ENCODE assay signal across 24 cellular contexts in the genomic region with DNA sequence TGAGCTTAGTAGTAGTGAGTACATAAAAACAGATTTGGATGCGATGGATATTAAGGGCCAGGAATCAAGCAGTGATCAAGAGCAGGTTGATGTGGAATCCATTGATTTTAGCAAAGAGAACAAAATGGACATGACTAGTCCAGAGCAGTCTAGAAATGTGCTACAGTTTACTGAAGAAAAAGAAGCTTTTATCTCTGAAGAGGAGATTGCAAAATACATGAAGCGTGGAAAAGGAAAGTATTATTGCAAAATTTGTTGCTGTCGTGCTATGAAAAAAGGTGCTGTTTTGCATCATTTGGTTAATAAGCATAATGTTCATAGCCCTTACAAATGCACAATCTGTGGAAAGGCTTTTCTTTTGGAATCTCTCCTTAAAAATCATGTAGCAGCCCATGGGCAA. TPM values are rescaled to one million over a fixed set of nuclear protein-coding genes. Genes with fewer than 3 reads are reported as not detected.
A peak's percentile ranks its signal among the peaks of the same experiment; 100 is the strongest.
DNase-seq lines count a peak whose midpoint lies in the region; ATAC-seq lines count a peak whose summit lies in the region.
"Had no signal": no experiment of that assay in that cellular context is flagged by ENCODE, and none has a peak within 500 bp of the region (broad histone marks: within the 10 kb centered on the region; RNA-seq: fewer than 3 reads in every experiment).

No MANE protein-coding gene starts in this region.

- H3K36me3 ChIP-seq in neuronal stem cell (replicated peaks in 1 of 2; ENCODE audit: control insufficient read depth in 2 of 2, insufficient read depth in 2 of 2, low read length in 2 of 2), result peaks cover 25 to 87% of the 10 kb centered on the region in 2 donors

- no peak overlapping the region for H3K4me3 Mint-ChIP-seq in activated naive CD4-positive, alpha-beta T cell treated with anti-CD3 and anti-CD28 coated beads, Interleukin-2, amount 50 U/mL, for 24 hours
- H3K4me3 Mint-ChIP-seq in activated naive CD4-positive, alpha-beta T cell treated with anti-CD3 and anti-CD28 coated beads, Interleukin-2, amount 10 ng/mL, durations not matched to agents 7 days and 5 days, result no peak overlapping the region
- no peak overlapping the region for H3K4me3 Mint-ChIP-seq in activated T-helper 2 cell treated with anti-CD3 and anti-CD28 coated beads, Interferon-gamma antibody, Interleukin-2, Interleukin-4, amounts not matched to agents 10 μg/mL and 5 μg/mL and 100 μg/mL, durations not matched to agents 14 hours and 24 hours and 36 hours (ENCODE audit: low read depth)
- no peak overlapping the region for H3K4me3 Mint-ChIP-seq in stimulated activated memory B cell treated with anti-CD40 and anti-IgM and Interleukin-4, amounts not matched to agents 10 μg/mL and 1 μg/mL and 100 μg/mL, for 72 hours
- H3K4me3 Mint-ChIP-seq: CD4-positive, CD25-positive, alpha-beta regulatory T cell had no signal

- no peaks in the 10 kb centered on the region for H3K27me3 Mint-ChIP-seq in activated naive CD4-positive, alpha-beta T cell treated with anti-CD3 and anti-CD28 coated beads, Interleukin-2, amount 50 U/mL, for 24 hours
- no peaks in the 10 kb centered on the region for H3K27me3 Mint-ChIP-seq in activated naive CD4-positive, alpha-beta T cell treated with anti-CD3 and anti-CD28 coated beads, Interleukin-2, amount 10 ng/mL, durations not matched to agents 7 days and 5 days
- no peaks in the 10 kb centered on the region for H3K27me3 Mint-ChIP-seq in activated T-helper 2 cell treated with anti-CD3 and anti-CD28 coated beads, Interferon-gamma antibody, Interleukin-2, Interleukin-4, amounts not matched to agents 10 μg/mL and 5 μg/mL and 100 μg/mL, durations not matched to agents 14 hours and 24 hours and 36 hours (ENCODE audit: low read depth)
- H3K27me3 Mint-ChIP-seq in stimulated activated memory B cell treated with anti-CD40 and anti-IgM and Interleukin-4, amounts not matched to agents 10 μg/mL and 1 μg/mL and 100 μg/mL, for 72 hours, result no peaks in the 10 kb centered on the region
- H3K27me3 Mint-ChIP-seq: CD4-positive, CD25-positive, alpha-beta regulatory T cell had no signal

- H4K8ac ChIP-seq in neuronal stem cell (ENCODE audit: low read depth, low read length), result no peak overlapping the region

- H2AFZ ChIP-seq in neuronal stem cell (ENCODE audit: low read length), result no peak overlapping the region

- WGBS in neuronal stem cell (ENCODE audit: extremely low coverage in 2 of 2, insufficient read length in 2 of 2, insufficient replicate concordance in 1 of 2), 2 donors, result no CpG with 5 or more reads among the region's 3 CpGs

- H3K9ac ChIP-seq in neuronal stem cell (ENCODE audit: low read depth, low read length, poor library complexity), result no peak overlapping the region

- H3K4me3 ChIP-seq in neuronal stem cell (ENCODE audit: low read length in 2 of 2), result no peak overlapping the region
- H3K4me3 ChIP-seq: ascending aorta, gastrocnemius medialis, right atrium auricular region, vagina had no signal

- H2BK12ac ChIP-seq in neuronal stem cell (ENCODE audit: low read length), result no peak overlapping the region

- no peaks in the 10 kb centered on the region for H3K79me1 ChIP-seq in neuronal stem cell (ENCODE audit: low read depth, low read length)

- H3K4me2 ChIP-seq in neuronal stem cell (ENCODE audit: insufficient read depth, low read length, poor library complexity, severe bottlenecking), result no peak overlapping the region

- no peak overlapping the region for H3K18ac ChIP-seq in neuronal stem cell (ENCODE audit: low read length)

- CTCF ChIA-PET in activated naive CD4-positive, alpha-beta T cell treated with anti-CD3 and anti-CD28 coated beads, Interleukin-2, amount 10 ng/mL, durations not matched to agents 7 days and 5 days (lab: Charles Lee), result interaction anchor here (0.5 to 1.2 kb wide), 2 partner anchors 9 to 10 kb away, joined by 3 read pairs; no protein-coding TSS in a partner anchor

- H2BK15ac ChIP-seq in neuronal stem cell (ENCODE audit: low read length), result no peak overlapping the region

- DNase-seq in activated naive CD4-positive, alpha-beta T cell treated with anti-CD3 and anti-CD28 coated beads, Interleukin-2, amount 10 ng/mL, durations not matched to agents 7 days and 5 days, result no peak
- DNase-seq in MV-4-11 (lab: John Stamatoyannopoulos, UW), result peak; percentile 45
- DNase-seq in activated T-helper 2 cell treated with anti-CD3 and anti-CD28 coated beads, Interferon-gamma antibody, Interleukin-2, Interleukin-4, amounts not matched to agents 10 μg/mL and 5 μg/mL and 100 μg/mL, durations not matched to agents 14 hours and 24 hours and 36 hours (ENCODE audit: low spot score), result no peak
- no peak for DNase-seq in NCI-H2227 treated with DMSO at 0.1 percent for 48 hours (lab: John Stamatoyannopoulos, UW)
- no peak for DNase-seq in neuronal stem cell (ENCODE audit: low spot score)
- DNase-seq: ACHN; activated CD4-positive, alpha-beta T cell treated with anti-CD3 and anti-CD28 coated beads for 48 hours; activated CD8-positive, alpha-beta memory T cell treated with anti-CD3 and anti-CD28 coated beads, Interleukin-2, amount 50 U/mL, for 4 hours; CD4-positive, CD25-positive, alpha-beta regulatory T cell; DMS 273 treated with DMSO at 0.1 percent for 48 hours; effector CD4-positive, alpha-beta T cell; gastrocnemius medialis; HCEC 1CT; kidney glomerular epithelial cell; NCI-H1436; NCI-H524 treated with DMSO at 0.1 percent for 48 hours; substantia nigra had no signal

- H4K91ac ChIP-seq in neuronal stem cell (ENCODE audit: low read depth, low read length, poor library complexity), result no peak overlapping the region

- H3K9me3 ChIP-seq in neuronal stem cell (replicated peaks in 1 of 2; ENCODE audit: control insufficient read depth in 2 of 2, insufficient read depth in 1 of 2, low read depth in 1 of 2, low read length in 2 of 2), result peaks cover 0 to 31% of the 10 kb centered on the region in 2 donors
- H3K9me3 ChIP-seq: ascending aorta, gastrocnemius medialis, right atrium auricular region, vagina had no signal

- no peak overlapping the region for H3K27ac ChIP-seq in neuronal stem cell (replicated peaks; ENCODE audit: low read length)
- H3K27ac ChIP-seq: ascending aorta, gastrocnemius medialis, right atrium auricular region, vagina had no signal

- no peak overlapping the region for H3K23ac ChIP-seq in neuronal stem cell (ENCODE audit: low read depth, low read length, poor library complexity)

- peak overlapping the region; percentile 23 for H3K27ac Mint-ChIP-seq in activated naive CD4-positive, alpha-beta T cell treated with anti-CD3 and anti-CD28 coated beads, Interleukin-2, amount 50 U/mL, for 24 hours
- no peak overlapping the region for H3K27ac Mint-ChIP-seq in activated naive CD4-positive, alpha-beta T cell treated with anti-CD3 and anti-CD28 coated beads, Interleukin-2, amount 10 ng/mL, durations not matched to agents 7 days and 5 days
- H3K27ac Mint-ChIP-seq in activated T-helper 2 cell treated with anti-CD3 and anti-CD28 coated beads, Interferon-gamma antibody, Interleukin-2, Interleukin-4, amounts not matched to agents 10 μg/mL and 5 μg/mL and 100 μg/mL, durations not matched to agents 14 hours and 24 hours and 36 hours, result peak overlapping the region; percentile 10
- H3K27ac Mint-ChIP-seq in stimulated activated memory B cell treated with anti-CD40 and anti-IgM and Interleukin-4, amounts not matched to agents 10 μg/mL and 1 μg/mL and 100 μg/mL, for 72 hours, result peak overlapping the region; percentile 60

- no peaks in the 10 kb centered on the region for H3K4me1 ChIP-seq in neuronal stem cell (ENCODE audit: control insufficient read depth in 2 of 2, insufficient read depth in 1 of 2, low read depth in 1 of 2, low read length in 2 of 2)
- H3K4me1 ChIP-seq: ascending aorta, gastrocnemius medialis, vagina had no signal

- peaks cover 33% of the 10 kb centered on the region for H3K4me1 Mint-ChIP-seq in activated naive CD4-positive, alpha-beta T cell treated with anti-CD3 and anti-CD28 coated beads, Interleukin-2, amount 50 U/mL, for 24 hours
- H3K4me1 Mint-ChIP-seq in activated naive CD4-positive, alpha-beta T cell treated with anti-CD3 and anti-CD28 coated beads, Interleukin-2, amount 10 ng/mL, durations not matched to agents 7 days and 5 days, result peaks cover 14% of the 10 kb centered on the region
- H3K4me1 Mint-ChIP-seq in activated T-helper 2 cell treated with anti-CD3 and anti-CD28 coated beads, Interferon-gamma antibody, Interleukin-2, Interleukin-4, amounts not matched to agents 10 μg/mL and 5 μg/mL and 100 μg/mL, durations not matched to agents 14 hours and 24 hours and 36 hours (ENCODE audit: low read depth), result peaks cover 18% of the 10 kb centered on the region
- H3K4me1 Mint-ChIP-seq in stimulated activated memory B cell treated with anti-CD40 and anti-IgM and Interleukin-4, amounts not matched to agents 10 μg/mL and 1 μg/mL and 100 μg/mL, for 72 hours, result peaks cover 24% of the 10 kb centered on the region

- no peak for ATAC-seq in stimulated activated memory B cell treated with anti-CD40 and anti-IgM and Interleukin-4, amounts not matched to agents 10 μg/mL and 1 μg/mL and 100 μg/mL, for 72 hours
- no peak for ATAC-seq in GM19351 (IDR thresholded peaks at IDR 0.05; ENCODE audit: unreplicated experiment)
- ATAC-seq: gastrocnemius medialis, Right ventricle myocardium inferior had no signal

- H2BK120ac ChIP-seq in neuronal stem cell (ENCODE audit: low read depth, low read length), result no peak overlapping the region

- no peak overlapping the region for H3K4ac ChIP-seq in neuronal stem cell (ENCODE audit: low read length)

- no peak overlapping the region for H2AK5ac ChIP-seq in neuronal stem cell (ENCODE audit: low read depth, low read length)

- intact Hi-C loops in activated T-helper 2 cell treated with anti-CD3 and anti-CD28 coated beads, Interferon-gamma antibody, Interleukin-2, Interleukin-4, amounts not matched to agents 10 μg/mL and 5 μg/mL and 100 μg/mL, durations not matched to agents 14 hours and 24 hours and 36 hours (cut with micrococcal nuclease), result no loop called here

- peaks cover 26% of the 10 kb centered on the region for H3K36me3 Mint-ChIP-seq in activated naive CD4-positive, alpha-beta T cell treated with anti-CD3 and anti-CD28 coated beads, Interleukin-2, amount 50 U/mL, for 24 hours
- peaks cover 57% of the 10 kb centered on the region for H3K36me3 Mint-ChIP-seq in activated naive CD4-positive, alpha-beta T cell treated with anti-CD3 and anti-CD28 coated beads, Interleukin-2, amount 10 ng/mL, durations not matched to agents 7 days and 5 days
- H3K36me3 Mint-ChIP-seq in activated T-helper 2 cell treated with anti-CD3 and anti-CD28 coated beads, Interferon-gamma antibody, Interleukin-2, Interleukin-4, amounts not matched to agents 10 μg/mL and 5 μg/mL and 100 μg/mL, durations not matched to agents 14 hours and 24 hours and 36 hours (ENCODE audit: low read depth), result peaks cover 64% of the 10 kb centered on the region
- H3K36me3 Mint-ChIP-seq in stimulated activated memory B cell treated with anti-CD40 and anti-IgM and Interleukin-4, amounts not matched to agents 10 μg/mL and 1 μg/mL and 100 μg/mL, for 72 hours, result peaks cover 65% of the 10 kb centered on the region

- no peaks in the 10 kb centered on the region for H3K27me3 ChIP-seq in neuronal stem cell (ENCODE audit: control insufficient read depth in 3 of 3, insufficient read depth in 3 of 3, low read depth in 1 of 3, low read length in 3 of 3)
- H3K27me3 ChIP-seq: ascending aorta, gastrocnemius medialis, right atrium auricular region, vagina had no signal

- no peak overlapping the region for H2BK5ac ChIP-seq in neuronal stem cell (ENCODE audit: low read length)

- H3K14ac ChIP-seq in neuronal stem cell (ENCODE audit: low read length), result no peak overlapping the region

- H3K9me3 Mint-ChIP-seq in activated naive CD4-positive, alpha-beta T cell treated with anti-CD3 and anti-CD28 coated beads, Interleukin-2, amount 50 U/mL, for 24 hours, result no peaks in the 10 kb centered on the region
- no peaks in the 10 kb centered on the region for H3K9me3 Mint-ChIP-seq in activated naive CD4-positive, alpha-beta T cell treated with anti-CD3 and anti-CD28 coated beads, Interleukin-2, amount 10 ng/mL, durations not matched to agents 7 days and 5 days
- H3K9me3 Mint-ChIP-seq in activated T-helper 2 cell treated with anti-CD3 and anti-CD28 coated beads, Interferon-gamma antibody, Interleukin-2, Interleukin-4, amounts not matched to agents 10 μg/mL and 5 μg/mL and 100 μg/mL, durations not matched to agents 14 hours and 24 hours and 36 hours, result no peaks in the 10 kb centered on the region
- H3K9me3 Mint-ChIP-seq in stimulated activated memory B cell treated with anti-CD40 and anti-IgM and Interleukin-4, amounts not matched to agents 10 μg/mL and 1 μg/mL and 100 μg/mL, for 72 hours, result no peaks in the 10 kb centered on the region
- H3K9me3 Mint-ChIP-seq: CD4-positive, CD25-positive, alpha-beta regulatory T cell had no signal

RNA-seq across cellular contexts. Expression of a gene that starts 11.4 kb away (rescaled TPM):
- 41.7 and 45.6 TPM in 2 replicates for total RNA-seq in activated T-helper 2 cell treated with anti-CD3 and anti-CD28 coated beads, Interferon-gamma antibody, Interleukin-2, Interleukin-4, amounts not matched to agents 10 μg/mL and 5 μg/mL and 100 μg/mL, durations not matched to agents 14 hours and 24 hours and 36 hours
- polyA plus RNA-seq in neuronal stem cell (2013, experiment 1 of 2), result 50.8 TPM
- 52.3 TPM for polyA plus RNA-seq in neuronal stem cell (2013, experiment 2 of 2)

RNA-seq across cellular contexts. Expression of a gene that starts 44.3 kb away (rescaled TPM):
- 45.9 and 49.9 TPM in 2 replicates for total RNA-seq in activated T-helper 2 cell treated with anti-CD3 and anti-CD28 coated beads, Interferon-gamma antibody, Interleukin-2, Interleukin-4, amounts not matched to agents 10 μg/mL and 5 μg/mL and 100 μg/mL, durations not matched to agents 14 hours and 24 hours and 36 hours
- polyA plus RNA-seq in neuronal stem cell (2013, experiment 1 of 2), result 79.9 TPM
- polyA plus RNA-seq in neuronal stem cell (2013, experiment 2 of 2), result 78.4 TPM
